28 cellular contexts compared by ENCODE assay signal in genomic region chr4:1052231-1052671, GRCh38. TPM values are rescaled to one million over a fixed set of nuclear protein-coding genes. Genes with fewer than 3 reads are reported as not detected.
A peak's percentile ranks its signal among the peaks of the same experiment; 100 is the strongest.
DNase-seq lines count a peak whose midpoint lies in the region; ATAC-seq and TF ChIP-seq lines count a peak whose summit lies in the region.
"Had no signal": no experiment of that assay in that cellular context is flagged by ENCODE, and none has a peak within 500 bp of the region (broad histone marks: within the 10 kb centered on the region; RNA-seq: fewer than 3 reads in every experiment).

No MANE protein-coding gene starts in this region.

- DNase-seq in activated T-cell treated with anti-CD3 and anti-CD28 coated beads, Interleukin-2, amount 50 U/mL, for 24 hours = peak; percentile 20
- no peak for DNase-seq in activated T-cell treated with anti-CD3 and anti-CD28 coated beads, Interleukin-2, amount 50 U/mL, for 72 hours
- peak; percentile 41 for DNase-seq in RWPE2 (ENCODE audit: low spot score)
- DNase-seq in mesenteric fat pad (ENCODE audit: low spot score) = peak; percentile 65
- DNase-seq in suprapubic skin (ENCODE audit: low spot score in 2 of 2) = peak; percentile 55 to 74
- DNase-seq in NCI-H446 (lab: John Stamatoyannopoulos, UW) = no peak
- no peak for DNase-seq in T-helper 1 cell
- DNase-seq: activated CD4-positive, alpha-beta T cell treated with anti-CD3 and anti-CD28 coated beads, Interleukin-2, amount 10 ng/mL, durations not matched to agents 24 days and 14 days; brain microvascular endothelial cell; effector memory CD8-positive, alpha-beta T cell; foreskin keratinocyte; GDM1; NCI-H146; NK-92 treated with Interleukin-12 subunit alpha and Interleukin-12 subunit beta, amount 100 ng/mL, for 24 hours; PC-9; SJCRH30; stimulated activated CD4-positive, alpha-beta T cell treated with anti-CD3 and anti-CD28 coated beads, Interleukin-15, amount 100 ng/mL, for 24 hours; transverse colon had no signal

- H3K4me3 ChIP-seq in RWPE2 (ENCODE audit: severe bottlenecking) (no peak overlapping the region), suprapubic skin (no peak overlapping the region)
- H3K4me3 ChIP-seq: A549, left lung, PC-9, right lobe of liver, SJCRH30, transverse colon had no signal

- no peak overlapping the region for H3K4me3 Mint-ChIP-seq in activated T-cell treated with anti-CD3 and anti-CD28 coated beads, Interleukin-2, amount 50 U/mL, for 24 hours
- no peak overlapping the region for H3K4me3 Mint-ChIP-seq in activated T-cell treated with anti-CD3 and anti-CD28 coated beads, Interleukin-2, amount 50 U/mL, for 72 hours
- H3K4me3 Mint-ChIP-seq: activated CD4-positive, alpha-beta T cell treated with anti-CD3 and anti-CD28 coated beads, Interleukin-2, amount 10 ng/mL, durations not matched to agents 24 days and 14 days; effector memory CD8-positive, alpha-beta T cell; mesothelial cell of epicardium; stimulated activated naive CD8-positive, alpha-beta T cell treated with anti-CD3 and anti-CD28 coated beads, Interleukin-15, Interleukin-2, amounts not matched to agents 100 ng/mL and 50 ng/mL, for 24 hours; T-helper 1 cell treated with Interleukin-12 subunit alpha and Interleukin-12 subunit beta and Interleukin-4 antibody, amounts not matched to agents 30 μg/mL and 1 μg/mL, for 36 hours had no signal

- H3K27ac ChIP-seq in RWPE2 (ENCODE audit: poor library complexity, severe bottlenecking) (no peak overlapping the region), suprapubic skin (no peak overlapping the region)
- H3K27ac ChIP-seq: A549, brain microvascular endothelial cell, foreskin keratinocyte, KMS-11, left lung, PC-9, right lobe of liver, SJCRH30, transverse colon had no signal

- H3K27me3 ChIP-seq in RWPE2 (ENCODE audit: insufficient read depth, poor library complexity, severe bottlenecking) = peaks cover 32% of the 10 kb centered on the region
- H3K27me3 ChIP-seq in suprapubic skin = peaks cover 71% of the 10 kb centered on the region

- no peak for ATAC-seq in activated T-cell treated with anti-CD3 and anti-CD28 coated beads, Interleukin-2, amount 50 U/mL, for 72 hours (replicated peaks in 1 of 2)
- ATAC-seq in RWPE2 (ENCODE audit: low read depth) = no peak
- no peak for ATAC-seq in GM18502 (IDR thresholded peaks at IDR 0.05; ENCODE audit: poor library complexity, unreplicated experiment)
- ATAC-seq: effector memory CD8-positive, alpha-beta T cell; left lung; naive thymus-derived CD8-positive, alpha-beta T cell; right lobe of liver had no signal

- no peak for TF ChIP-seq POLR2A in suprapubic skin (IDR thresholded peaks at IDR 0.05)

- H3K36me3 Mint-ChIP-seq in activated T-cell treated with anti-CD3 and anti-CD28 coated beads, Interleukin-2, amount 50 U/mL, for 24 hours (ENCODE audit: low read depth) = no peaks in the 10 kb centered on the region
- H3K36me3 Mint-ChIP-seq in activated T-cell treated with anti-CD3 and anti-CD28 coated beads, Interleukin-2, amount 50 U/mL, for 72 hours (ENCODE audit: insufficient read depth in 2 of 2) = no peaks in the 10 kb centered on the region
- H3K36me3 Mint-ChIP-seq: mesothelial cell of epicardium had no signal

- peaks cover 3% of the 10 kb centered on the region for H3K9me3 Mint-ChIP-seq in activated T-cell treated with anti-CD3 and anti-CD28 coated beads, Interleukin-2, amount 50 U/mL, for 24 hours
- H3K9me3 Mint-ChIP-seq in activated T-cell treated with anti-CD3 and anti-CD28 coated beads, Interleukin-2, amount 50 U/mL, for 72 hours = peaks cover 0 to 1% of the 10 kb centered on the region in 2 donors
- H3K9me3 Mint-ChIP-seq: activated CD4-positive, alpha-beta T cell treated with anti-CD3 and anti-CD28 coated beads, Interleukin-2, amount 10 ng/mL, durations not matched to agents 24 days and 14 days; CD8-positive, alpha-beta memory T cell; effector memory CD8-positive, alpha-beta T cell; mesothelial cell of epicardium; stimulated activated naive CD8-positive, alpha-beta T cell treated with anti-CD3 and anti-CD28 coated beads, Interleukin-15, Interleukin-2, amounts not matched to agents 100 ng/mL and 50 ng/mL, for 24 hours; T-helper 1 cell treated with Interleukin-12 subunit alpha and Interleukin-12 subunit beta and Interleukin-4 antibody, amounts not matched to agents 30 μg/mL and 1 μg/mL, for 36 hours had no signal

- WGBS in suprapubic skin = 50% methylated on average over 11 of the region's 15 CpGs

- H3K4me1 ChIP-seq in RWPE2 (ENCODE audit: insufficient read depth, poor library complexity, severe bottlenecking) (no peaks in the 10 kb centered on the region), suprapubic skin (peaks cover 37% of the 10 kb centered on the region)
- H3K4me1 ChIP-seq: A549, foreskin keratinocyte, SJCRH30 had no signal

- peaks cover 34% of the 10 kb centered on the region for H3K27me3 Mint-ChIP-seq in activated T-cell treated with anti-CD3 and anti-CD28 coated beads, Interleukin-2, amount 50 U/mL, for 24 hours
- H3K27me3 Mint-ChIP-seq in activated T-cell treated with anti-CD3 and anti-CD28 coated beads, Interleukin-2, amount 50 U/mL, for 72 hours (ENCODE audit: low read depth) = peaks cover 8% of the 10 kb centered on the region

- H3K9me3 ChIP-seq in RWPE2 (ENCODE audit: severe bottlenecking) (no peaks in the 10 kb centered on the region), suprapubic skin (no peaks in the 10 kb centered on the region)
- H3K9me3 ChIP-seq: A549, left lung, right lobe of liver, SJCRH30, transverse colon had no signal

- no peak overlapping the region for H3K27ac Mint-ChIP-seq in activated T-cell treated with anti-CD3 and anti-CD28 coated beads, Interleukin-2, amount 50 U/mL, for 24 hours
- no peak overlapping the region for H3K27ac Mint-ChIP-seq in activated T-cell treated with anti-CD3 and anti-CD28 coated beads, Interleukin-2, amount 50 U/mL, for 72 hours
- H3K27ac Mint-ChIP-seq: activated CD4-positive, alpha-beta T cell treated with anti-CD3 and anti-CD28 coated beads, Interleukin-2, amount 10 ng/mL, durations not matched to agents 24 days and 14 days; mesothelial cell of epicardium; stimulated activated naive CD8-positive, alpha-beta T cell treated with anti-CD3 and anti-CD28 coated beads, Interleukin-15, Interleukin-2, amounts not matched to agents 100 ng/mL and 50 ng/mL, for 24 hours; T-helper 1 cell treated with Interleukin-12 subunit alpha and Interleukin-12 subunit beta and Interleukin-4 antibody, amounts not matched to agents 30 μg/mL and 1 μg/mL, for 36 hours had no signal

- H3K36me3 ChIP-seq in RWPE2 (ENCODE audit: low read depth) (no peaks in the 10 kb centered on the region), suprapubic skin (no peaks in the 10 kb centered on the region)
- H3K36me3 ChIP-seq: brain microvascular endothelial cell, left lung, right lobe of liver, SJCRH30, transverse colon had no signal

- TF ChIP-seq CTCF in RWPE2 (IDR thresholded peaks at IDR 0.05; ENCODE audit: poor library complexity, severe bottlenecking) (no peak), suprapubic skin (IDR thresholded peaks at IDR 0.05) (no peak)

- peaks cover 16% of the 10 kb centered on the region for H3K4me1 Mint-ChIP-seq in activated T-cell treated with anti-CD3 and anti-CD28 coated beads, Interleukin-2, amount 50 U/mL, for 24 hours (ENCODE audit: low read depth)
- H3K4me1 Mint-ChIP-seq in activated T-cell treated with anti-CD3 and anti-CD28 coated beads, Interleukin-2, amount 50 U/mL, for 72 hours (ENCODE audit: low read depth) = peaks cover 20% of the 10 kb centered on the region

- TF ChIP-seq EP300 in suprapubic skin (IDR thresholded peaks at IDR 0.05) = no peak

RNA-seq across cellular contexts. Expression of gene FGFRL1, which starts 40.8 kb away (rescaled TPM):
- total RNA-seq in activated T-cell treated with anti-CD3 and anti-CD28 coated beads, Interleukin-2, amount 50 U/mL, for 72 hours = 10 to 100 TPM; 15.9 to 18.6 TPM
- total RNA-seq in mesenteric fat pad = 54.1 TPM
- 10 to 100 TPM in 3 of 4 donors, 1 to 10 TPM in 1; 9.0 to 19.9 (median 12.0) TPM for total RNA-seq in suprapubic skin

RNA-seq across cellular contexts. Expression of gene SLC26A1, which starts 59.0 kb away (rescaled TPM):
- total RNA-seq in activated T-cell treated with anti-CD3 and anti-CD28 coated beads, Interleukin-2, amount 50 U/mL, for 72 hours = not detected
- total RNA-seq in mesenteric fat pad (0.22 TPM), suprapubic skin (under 1 TPM in 1 of 4 donors, not detected in 3; 0.30 TPM)
- total RNA-seq: activated CD4-positive, alpha-beta T cell treated with anti-CD3 and anti-CD28 coated beads, Interleukin-2, amount 10 ng/mL, durations not matched to agents 24 days and 14 days; CD8-positive, alpha-beta memory T cell; foreskin keratinocyte; SJCRH30 had no signal

Comparison
In these comparisons a context has a peak if more than half of its experiments do, and no peak if none do; other contexts are left out.
1. DNase-seq: peak in activated T-cell treated with anti-CD3 and anti-CD28 coated beads, Interleukin-2, amount 50 U/mL, for 24 hours (single experiment), RWPE2 (single experiment), mesenteric fat pad (single experiment) and suprapubic skin (2 of 2); none in activated T-cell treated with anti-CD3 and anti-CD28 coated beads, Interleukin-2, amount 50 U/mL, for 72 hours (0 of 2), NCI-H446 (0 of 2) and T-helper 1 cell (0 of 5).